16 cellular contexts compared by ENCODE assay signal in genomic region chr20:41580384-41580783, GRCh38. TPM values are rescaled to one million over a fixed set of nuclear protein-coding genes. Genes with fewer than 3 reads are reported as not detected.
DNase-seq lines count a peak whose midpoint lies in the region; ATAC-seq and TF ChIP-seq lines count a peak whose summit lies in the region.
"Had no signal": no experiment of that assay in that cellular context is flagged by ENCODE, and none has a peak within 500 bp of the region (broad histone marks: within the 10 kb centered on the region; RNA-seq: fewer than 3 reads in every experiment).

No MANE protein-coding gene starts in this region.

- no peak for ATAC-seq in CD4-positive, alpha-beta T cell (ENCODE audit: poor library complexity)
- ATAC-seq in right lobe of liver (peak in 3 of 4 donors; percentile 38 to 59 (median 48)), HG03565 (IDR thresholded peaks at IDR 0.05; ENCODE audit: unreplicated experiment) (no peak), GM18858 (IDR thresholded peaks at IDR 0.05; ENCODE audit: unreplicated experiment) (no peak)
- no peak for ATAC-seq in stimulated activated naive B cell treated with anti-CD40 and anti-IgM and Interleukin-4, amounts not matched to agents 10 μg/mL and 1 μg/mL and 100 μg/mL, for 72 hours (replicated peaks)
- ATAC-seq: A549; CD8-positive, alpha-beta T cell had no signal

- peaks cover 14% of the 10 kb centered on the region for H3K4me1 ChIP-seq in hepatocyte (ENCODE audit: insufficient read depth)
- peaks cover 0 to 35% (median 12%) of the 10 kb centered on the region in 4 donors for H3K4me1 ChIP-seq in right lobe of liver

- no peak overlapping the region for H3K27ac ChIP-seq in CD4-positive, alpha-beta T cell (ENCODE audit: low read depth, low read length)
- H3K27ac ChIP-seq in hepatocyte (no peak overlapping the region), right lobe of liver (no peak overlapping the region)
- H3K27ac ChIP-seq: A549, C4-2B, GM23248 had no signal

- CTCF ChIA-PET in CD4-positive, alpha-beta T cell (lab: Charles Lee): no interaction called here

- H3K9me2 ChIP-seq in hepatocyte (replicated peaks; ENCODE audit: insufficient read depth): no peaks in the 10 kb centered on the region

- peaks cover 24% of the 10 kb centered on the region for H4K20me1 ChIP-seq in hepatocyte (ENCODE audit: insufficient read depth, poor library complexity, severe bottlenecking)

- intact Hi-C loops in CD4-positive, alpha-beta T cell (cut with DNase I, micrococcal nuclease): no loop called here
- intact Hi-C loops in right lobe of liver (cut with DNase I): no loop called here

- H3K36me3 ChIP-seq in hepatocyte (replicated peaks; ENCODE audit: insufficient read depth, low read depth): no peaks in the 10 kb centered on the region
- no peaks in the 10 kb centered on the region for H3K36me3 ChIP-seq in right lobe of liver
- H3K36me3 ChIP-seq: HAP-1 had no signal

- H3K27me3 ChIP-seq in CD4-positive, alpha-beta T cell (ENCODE audit: control insufficient read depth, insufficient read depth, low read length): no peaks in the 10 kb centered on the region
- no peaks in the 10 kb centered on the region for H3K27me3 ChIP-seq in hepatocyte
- H3K27me3 ChIP-seq in right lobe of liver: no peaks in the 10 kb centered on the region

- TF ChIP-seq CTCF in CD4-positive, alpha-beta T cell (IDR thresholded peaks at IDR 0.05): no peak
- no peak for TF ChIP-seq CTCF in hepatocyte (IDR thresholded peaks at IDR 0.05; ENCODE audit: poor library complexity)
- TF ChIP-seq CTCF in right lobe of liver (IDR thresholded peaks at IDR 0.05): no peak

- no peak for DNase-seq in CD4-positive, alpha-beta T cell
- DNase-seq in hepatocyte (ENCODE audit: low spot score): no peak
- no peak for DNase-seq in right lobe of liver
- no peak for DNase-seq in stimulated activated naive B cell treated with anti-CD40 and anti-IgM and Interleukin-4, amounts not matched to agents 10 μg/mL and 1 μg/mL and 100 μg/mL, for 72 hours
- DNase-seq in stimulated activated CD4-positive, alpha-beta T cell treated with anti-CD3 and anti-CD28 coated beads, Interleukin-4, amount 100 ng/mL, for 1 hour: no peak
- DNase-seq: AML-193; Calu3; CD8-positive, alpha-beta T cell; DMS79 treated with DMSO at 0.1 percent for 48 hours; GF-D8; GM23248 had no signal

- POLR2A ChIA-PET in CD4-positive, alpha-beta T cell (lab: Charles Lee): interaction anchor here (1.1 kb wide), 1 partner anchor 113 kb away, joined by 3 read pairs; no protein-coding TSS in a partner anchor

- TF ChIP-seq POLR2A in right lobe of liver (IDR thresholded peaks at IDR 0.05): no peak

- H3K36me3 Mint-ChIP-seq in CD4-positive, alpha-beta T cell (ENCODE audit: low read depth): peaks cover 21% of the 10 kb centered on the region
- H3K36me3 Mint-ChIP-seq in stimulated activated naive B cell treated with anti-CD40 and anti-IgM and Interleukin-4, amounts not matched to agents 10 μg/mL and 1 μg/mL and 100 μg/mL, for 72 hours: peaks cover 14 to 25% of the 10 kb centered on the region in 2 donors

- H3K4me2 ChIP-seq in hepatocyte: peak overlapping the region; percentile 24
- H3K4me2 ChIP-seq: A549 had no signal

- peaks cover 100% of the 10 kb centered on the region for H3K79me2 ChIP-seq in hepatocyte

- H3K4me3 Mint-ChIP-seq in CD4-positive, alpha-beta T cell: peak overlapping the region; percentile 13
- no peak overlapping the region for H3K4me3 Mint-ChIP-seq in stimulated activated naive B cell treated with anti-CD40 and anti-IgM and Interleukin-4, amounts not matched to agents 10 μg/mL and 1 μg/mL and 100 μg/mL, for 72 hours
- H3K4me3 Mint-ChIP-seq: CD8-positive, alpha-beta T cell had no signal

- 75% methylated on average over 2 of the region's 2 CpGs for WGBS in hepatocyte (ENCODE audit: low lambda C conversion rate, missing lambda C conversion rate)
- WGBS in right lobe of liver (ENCODE audit: insufficient coverage, low coverage, low lambda C conversion rate, missing lambda C conversion rate): 60% methylated on average over 2 of the region's 2 CpGs

- H3K9me3 ChIP-seq in CD4-positive, alpha-beta T cell (ENCODE audit: control insufficient read depth, low read length): peaks cover 3% of the 10 kb centered on the region
- H3K9me3 ChIP-seq in hepatocyte (ENCODE audit: low read depth) (no peaks in the 10 kb centered on the region), right lobe of liver (no peaks in the 10 kb centered on the region)
- H3K9me3 ChIP-seq: A549 had no signal

- no peak overlapping the region for H3K27ac Mint-ChIP-seq in CD4-positive, alpha-beta T cell
- H3K27ac Mint-ChIP-seq in stimulated activated naive B cell treated with anti-CD40 and anti-IgM and Interleukin-4, amounts not matched to agents 10 μg/mL and 1 μg/mL and 100 μg/mL, for 72 hours: peak overlapping the region; percentile 37
- H3K27ac Mint-ChIP-seq: CD8-positive, alpha-beta T cell had no signal

- H3K9me3 Mint-ChIP-seq in CD4-positive, alpha-beta T cell: no peaks in the 10 kb centered on the region
- peaks cover 8 to 13% of the 10 kb centered on the region in 2 donors for H3K9me3 Mint-ChIP-seq in stimulated activated naive B cell treated with anti-CD40 and anti-IgM and Interleukin-4, amounts not matched to agents 10 μg/mL and 1 μg/mL and 100 μg/mL, for 72 hours

- H3K4me3 ChIP-seq in hepatocyte: no peak overlapping the region
- H3K4me3 ChIP-seq in right lobe of liver: no peak overlapping the region
- H3K4me3 ChIP-seq: A549, GM23248, HAP-1 had no signal

- peaks cover 68% of the 10 kb centered on the region for H3K4me1 Mint-ChIP-seq in CD4-positive, alpha-beta T cell (ENCODE audit: low read depth)
- peaks cover 28 to 69% of the 10 kb centered on the region in 2 donors for H3K4me1 Mint-ChIP-seq in stimulated activated naive B cell treated with anti-CD40 and anti-IgM and Interleukin-4, amounts not matched to agents 10 μg/mL and 1 μg/mL and 100 μg/mL, for 72 hours

- no peaks in the 10 kb centered on the region for H3K27me3 Mint-ChIP-seq in CD4-positive, alpha-beta T cell
- H3K27me3 Mint-ChIP-seq in stimulated activated naive B cell treated with anti-CD40 and anti-IgM and Interleukin-4, amounts not matched to agents 10 μg/mL and 1 μg/mL and 100 μg/mL, for 72 hours: no peaks in the 10 kb centered on the region

- no peak overlapping the region for H2AFZ ChIP-seq in hepatocyte
- H2AFZ ChIP-seq: GM23248 had no signal

RNA-seq across cellular contexts. Expression of gene CHD6, which starts 37.8 kb away (rescaled TPM):
- 100 to 1,000 TPM; 114 to 126 TPM for total RNA-seq in CD4-positive, alpha-beta T cell
- 31.0 and 36.7 TPM in 2 replicates for total RNA-seq in hepatocyte
- 56.0 and 98.3 TPM in 2 replicates for polyA plus RNA-seq in hepatocyte
- 10 to 100 TPM in 5 of 6 experiments, 1 to 10 TPM in 1; 9.3 to 24.1 (median 16.6) TPM for total RNA-seq in right lobe of liver

Comparison
In these comparisons a context has a peak if more than half of its experiments do, and no peak if none do; other contexts are left out.
1. ATAC-seq: peak in right lobe of liver (3 of 4); none in CD4-positive, alpha-beta T cell (single experiment), stimulated activated naive B cell treated with anti-CD40 and anti-IgM and Interleukin-4, amounts not matched to agents 10 μg/mL and 1 μg/mL and 100 μg/mL, for 72 hours (0 of 2), HG03565 (single experiment) and GM18858 (single experiment).